In genomic region chr2:54240515-54241219, GRCh38 we compare ENCODE assay signal across 14 cellular contexts. TPM values are rescaled to one million over a fixed set of nuclear protein-coding genes. Genes with fewer than 3 reads are reported as not detected.
A peak's percentile ranks its signal among the peaks of the same experiment; 100 is the strongest.
DNase-seq lines count a peak whose midpoint lies in the region; ATAC-seq, FAIRE-seq and TF ChIP-seq lines count a peak whose summit lies in the region.
"Had no signal": no experiment of that assay in that cellular context is flagged by ENCODE, and none has a peak within 500 bp of the region (broad histone marks: within the 10 kb centered on the region; RNA-seq: fewer than 3 reads in every experiment).

No MANE protein-coding gene starts in this region.

- no peaks in the 10 kb centered on the region for H4K20me1 ChIP-seq in HepG2 (ENCODE audit: insufficient read depth, low read length)

- H3K4me1 ChIP-seq in endodermal cell (ENCODE audit: control insufficient read depth, insufficient read depth, low read length) = no peaks in the 10 kb centered on the region
- no peaks in the 10 kb centered on the region for H3K4me1 ChIP-seq in lower lobe of right lung
- peaks cover 0 to 20% (median 5%) of the 10 kb centered on the region in 4 donors for H3K4me1 ChIP-seq in tibial nerve
- H3K4me1 ChIP-seq in HepG2 (ENCODE audit: insufficient read depth, low read length) = peaks cover 4% of the 10 kb centered on the region

- TF ChIP-seq POLR2A in tibial nerve (IDR thresholded peaks at IDR 0.05) = no peak
- no peak for TF ChIP-seq POLR2A in HepG2 (IDR thresholded peaks at IDR 0.05; ENCODE audit: insufficient read depth in 1 of 2, low read depth in 2 of 2, low read length in 2 of 2)

- intact Hi-C loops in lower lobe of right lung (cut with DNase I) = no loop called here
- intact Hi-C loops in HepG2 (cut with micrococcal nuclease; ENCODE audit: unreplicated experiment) = no loop called here

- no peak overlapping the region for H3K9ac ChIP-seq in endodermal cell (ENCODE audit: extremely low read depth, low read length, poor library complexity, severe bottlenecking)
- H3K9ac ChIP-seq in HepG2 (ENCODE audit: insufficient read depth, low read depth, low read length) = no peak overlapping the region
- H3K9ac ChIP-seq: SK-N-SH had no signal

- H3K4me1 Mint-ChIP-seq in endodermal cell = peaks cover 3% of the 10 kb centered on the region

- CTCF ChIA-PET in HepG2 (lab: Yijun Ruan, JAX; ENCODE audit: low intra/inter-chr PET ratio, low total read pairs) = no interaction called here

- in situ Hi-C loops in HepG2 (cut with HindIII; ENCODE audit: extremely low pct_ligation_motif_present, low pct_unique_long_range_greater_than_20kb) = no loop called here

- BruUV-seq in HepG2 (replicated peaks; lab: Mats Ljungman, UMichigan) = no TSS peak

- TF ChIP-seq CTCF in endodermal cell (conservative IDR thresholded peaks at IDR 0.05) = no peak
- no peak for TF ChIP-seq CTCF in lower lobe of right lung (IDR thresholded peaks at IDR 0.05)
- TF ChIP-seq CTCF in tibial nerve (IDR thresholded peaks at IDR 0.05) = no peak
- no peak for TF ChIP-seq CTCF in HepG2 (CRISPR knock-in tag; IDR thresholded peaks at IDR 0.05)

- TF ChIP-seq EP300 in tibial nerve (IDR thresholded peaks at IDR 0.05) (peak in 1 of 2 donors; percentile 67), HepG2 (IDR thresholded peaks at IDR 0.05; ENCODE audit: low read depth in 2 of 2, low read length in 2 of 2) (no peak), HepG2 (CRISPR knock-in tag; IDR thresholded peaks at IDR 0.05; ENCODE audit: borderline replicate concordance) (no peak)

- H3K4me3 ChIP-seq in endodermal cell (ENCODE audit: low read length) (no peak overlapping the region), lower lobe of right lung (no peak overlapping the region), tibial nerve (no peak overlapping the region), HepG2 (replicated peaks in 1 of 3; ENCODE audit: insufficient read depth in 1 of 3, low read depth in 2 of 3, low read length in 3 of 3) (no peak overlapping the region)

- H3K9me3 ChIP-seq in endodermal cell (ENCODE audit: control insufficient read depth, low read length) (no peaks in the 10 kb centered on the region), lower lobe of right lung (no peaks in the 10 kb centered on the region), tibial nerve (no peaks in the 10 kb centered on the region), HepG2 (ENCODE audit: low read length) (peaks cover 10% of the 10 kb centered on the region)
- H3K9me3 ChIP-seq: SK-N-SH had no signal

- H2AFZ ChIP-seq in HepG2 (ENCODE audit: low read length) = no peak overlapping the region

- no peaks in the 10 kb centered on the region for H3K9me3 Mint-ChIP-seq in endodermal cell

- no peak overlapping the region for H3K27ac Mint-ChIP-seq in endodermal cell
- H3K27ac Mint-ChIP-seq: activated T-cell treated with anti-CD3 and anti-CD28 coated beads, Interleukin-2, amount 50 U/mL, for 72 hours had no signal

- FAIRE-seq in HepG2 (lab: Jason Lieb, UNC) = no peak
- FAIRE-seq: small intestine had no signal

- ATAC-seq in lower lobe of right lung (peak; percentile 29 to 43), HepG2 (no peak)
- ATAC-seq: activated T-cell treated with anti-CD3 and anti-CD28 coated beads, Interleukin-2, amount 50 U/mL, for 72 hours had no signal

- DNase-seq in HT1080 (ENCODE audit: low read depth) = peak; percentile 47
- DNase-seq in endodermal cell = peak; percentile 56
- no peak for DNase-seq in lower lobe of right lung
- DNase-seq in tibial nerve (ENCODE audit: low spot score in 2 of 2) = peak; percentile 48 to 76
- no peak for DNase-seq in cerebellar cortex (ENCODE audit: low spot score)
- DNase-seq in activated effector memory CD4-positive, alpha-beta T cell treated with anti-CD3 and anti-CD28 coated beads, Interleukin-2, amount 50 U/mL, for 16 hours = no peak
- no peak for DNase-seq in HepG2 (ENCODE audit: low spot score)
- DNase-seq: activated CD4-positive, alpha-beta T cell treated with anti-CD3 and anti-CD28 coated beads for 1 hour; activated T-cell treated with anti-CD3 and anti-CD28 coated beads, Interleukin-2, amount 50 U/mL, for 72 hours; caudate nucleus; NCI-H1048; NCI-H748 treated with DMSO at 0.1 percent for 48 hours; SK-N-SH; small intestine had no signal

- no peak overlapping the region for H3K4me3 Mint-ChIP-seq in endodermal cell
- H3K4me3 Mint-ChIP-seq: activated T-cell treated with anti-CD3 and anti-CD28 coated beads, Interleukin-2, amount 50 U/mL, for 72 hours had no signal

- H3K79me2 ChIP-seq in HepG2 (ENCODE audit: insufficient read depth, low read length) = no peaks in the 10 kb centered on the region

- TF ChIP-seq RAD21 in HepG2 (CRISPR knock-in tag; IDR thresholded peaks at IDR 0.05) = no peak

- POLR2A ChIA-PET in HepG2 (lab: Yijun Ruan, JAX) = no interaction called here

- 47 to 48% methylated on average over 2 to 4 of the region's 4 CpGs for WGBS in endodermal cell (ENCODE audit: insufficient coverage in 1 of 2, insufficient read length in 1 of 2), 2 experiments
- 35 to 44% methylated on average over 4 of the region's 4 CpGs for WGBS in tibial nerve, 2 donors
- WGBS in HepG2 (ENCODE audit: low lambda C conversion rate) = 92% methylated on average over 4 of the region's 4 CpGs

- H3K4me2 ChIP-seq in HepG2 (ENCODE audit: low read depth, low read length) = no peak overlapping the region
- H3K4me2 ChIP-seq: SK-N-SH had no signal

- H3K27me3 ChIP-seq in endodermal cell (ENCODE audit: control insufficient read depth, insufficient read depth, low read length, poor library complexity, severe bottlenecking) (no peaks in the 10 kb centered on the region), lower lobe of right lung (ENCODE audit: low read depth) (no peaks in the 10 kb centered on the region), tibial nerve (no peaks in the 10 kb centered on the region), HepG2 (ENCODE audit: control insufficient read depth in 1 of 2, insufficient read depth in 2 of 2, low read length in 2 of 2) (no peaks in the 10 kb centered on the region)

- H3K36me3 Mint-ChIP-seq in endodermal cell (ENCODE audit: low read depth) = no peaks in the 10 kb centered on the region

- H3K27me3 Mint-ChIP-seq in endodermal cell (ENCODE audit: insufficient read depth) = peaks cover 1% of the 10 kb centered on the region

- H3K27ac ChIP-seq in endodermal cell (ENCODE audit: low read depth, low read length) = no peak overlapping the region
- peak overlapping the region; percentile 44 for H3K27ac ChIP-seq in lower lobe of right lung
- H3K27ac ChIP-seq in tibial nerve = peak overlapping the region in 3 of 4 donors; percentile 42 to 77 (median 71)
- no peak overlapping the region for H3K27ac ChIP-seq in HepG2 (ENCODE audit: extremely low read length, insufficient read depth, low read length)

- H3K36me3 ChIP-seq in endodermal cell (ENCODE audit: control insufficient read depth, insufficient read depth, low read length) (no peaks in the 10 kb centered on the region), lower lobe of right lung (no peaks in the 10 kb centered on the region), tibial nerve (no peaks in the 10 kb centered on the region), HepG2 (replicated peaks in 1 of 2; ENCODE audit: control insufficient read depth in 1 of 2, insufficient read depth in 2 of 2, low read length in 2 of 2) (no peaks in the 10 kb centered on the region)

TF ChIP-seq in HepG2, 621 proteins besides CTCF, POLR2A, EP300 and RAD21 (continues in another document):
- TF ChIP-seq XRCC5 (optimal IDR thresholded peaks at IDR 0.05; ENCODE audit: low read length) (no peak), HOXA3 (CRISPR knock-in tag; IDR thresholded peaks at IDR 0.05) (no peak)

RNA-seq across cellular contexts. Expression of gene TSPYL6, which starts 15.4 kb away (rescaled TPM):
- total RNA-seq in HT1080 (2014; rRNA removed; shearing (Covaris generic)) = not detected in 2 replicates
- polyA plus RNA-seq in HT1080 (2015; cell fraction: cytosol; rRNA removed) = not detected in 2 replicates
- 0.03 TPM in 1 of 2 replicates, not detected in the other for polyA plus RNA-seq in HT1080 (2015; cell fraction: nucleus; rRNA removed)
- not detected for total RNA-seq in endodermal cell
- polyA plus RNA-seq in endodermal cell (2013, experiment 1 of 2) = not detected
- not detected for polyA plus RNA-seq in endodermal cell (2013, experiment 2 of 2)
- not detected for total RNA-seq in lower lobe of right lung
- total RNA-seq in tibial nerve = 1 to 10 TPM in 1 of 4 donors, under 1 TPM in 1, not detected in 2; 0.21 to 1.7 TPM
- not detected in 2 replicates for total RNA-seq in HepG2 (2016; rRNA removed; fragmentation: Illumina TruSeq; extraction: Trizol)
- total RNA-seq in HepG2 (2016; cell fraction: cytosol; rRNA removed; fragmentation: Illumina TruSeq; extraction: Trizol; ENCODE audit: low read depth) = not detected in 2 replicates
- total RNA-seq in HepG2 (2016; cell fraction: insoluble cytoplasmic fraction; rRNA removed; fragmentation: Illumina TruSeq; extraction: Trizol) = not detected in 2 replicates
- not detected in 2 replicates for total RNA-seq in HepG2 (2016; cell fraction: membrane; rRNA removed; fragmentation: Illumina TruSeq; extraction: Trizol)
- not detected in 2 replicates for total RNA-seq in HepG2 (2016; cell fraction: nucleus; rRNA removed; fragmentation: Illumina TruSeq; extraction: Trizol)
- 0.03 and 0.05 TPM in 2 replicates for polyA plus RNA-seq in HepG2 (2011; rRNA removed)
- not detected in 2 replicates for polyA plus RNA-seq in HepG2 (2011; cell fraction: cytosol; rRNA removed)
- 0.05 TPM in 1 of 2 replicates, not detected in the other for polyA plus RNA-seq in HepG2 (2011; cell fraction: nucleus; rRNA removed)
- 0.08 TPM in 1 of 2 replicates, not detected in the other for polyA plus RNA-seq in HepG2 (2012)
- not detected in 2 replicates for polyA plus RNA-seq in HepG2 (2016; cell fraction: cytosol; fragmentation: Illumina TruSeq; extraction: Trizol; ENCODE audit: low read depth)
- polyA plus RNA-seq in HepG2 (2016; cell fraction: insoluble cytoplasmic fraction; fragmentation: Illumina TruSeq; extraction: Trizol; ENCODE audit: low read depth) = not detected in 2 replicates
- not detected in 2 replicates for polyA plus RNA-seq in HepG2 (2016; cell fraction: membrane; fragmentation: Illumina TruSeq; extraction: Trizol; ENCODE audit: low read depth)
- polyA plus RNA-seq in HepG2 (2016; cell fraction: nucleus; fragmentation: Illumina TruSeq; extraction: Trizol; ENCODE audit: insufficient read depth, low read depth) = not detected in 2 replicates
- polyA minus RNA-seq in HepG2 (2011; rRNA and poly(A)+ RNA removed; ENCODE audit: low replicate concordance) = 0.08 TPM in 1 of 2 replicates, not detected in the other
- not detected in 2 replicates for polyA minus RNA-seq in HepG2 (2011; cell fraction: cytosol; rRNA and poly(A)+ RNA removed)
- polyA minus RNA-seq in HepG2 (2011; cell fraction: nucleus; rRNA and poly(A)+ RNA removed) = 0.26 TPM in 1 of 2 replicates, not detected in the other
- total RNA-seq: activated T-cell treated with anti-CD3 and anti-CD28 coated beads, Interleukin-2, amount 50 U/mL, for 72 hours had no signal
- polyA plus RNA-seq: SK-N-SH, small intestine had no signal

Comparison
In these comparisons a context has a peak if more than half of its experiments do, and no peak if none do; other contexts are left out.
1. DNase-seq: peak in HT1080 (single experiment), endodermal cell (single experiment) and tibial nerve (2 of 2); none in lower lobe of right lung (single experiment), cerebellar cortex (single experiment), activated effector memory CD4-positive, alpha-beta T cell treated with anti-CD3 and anti-CD28 coated beads, Interleukin-2, amount 50 U/mL, for 16 hours (single experiment) and HepG2 (single experiment).
2. H3K27ac ChIP-seq: peak in lower lobe of right lung (single experiment) and tibial nerve (3 of 4); none in endodermal cell (single experiment) and HepG2 (single experiment).